ENCODE assay signal across 9 cellular contexts in the genomic region with DNA sequence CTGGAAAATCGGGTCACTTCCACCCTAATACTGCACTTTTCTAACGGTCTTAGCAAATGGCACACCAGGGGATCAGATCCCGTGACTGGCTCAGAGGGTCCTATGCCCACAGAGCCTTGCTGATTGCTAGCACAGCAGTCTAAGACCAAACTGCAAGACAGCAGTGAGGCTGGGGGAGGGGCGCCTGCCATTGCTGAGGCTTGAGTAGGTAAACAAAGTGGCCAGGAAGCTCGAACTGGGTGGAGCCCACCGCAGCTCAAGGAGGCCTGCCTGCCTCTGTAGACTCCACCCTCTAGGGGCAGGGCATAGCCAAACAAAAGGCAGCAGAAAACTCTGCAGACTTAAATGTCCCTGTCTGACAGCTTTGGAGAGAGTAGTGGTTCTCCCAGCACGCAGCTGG. TPM values are rescaled to one million over a fixed set of nuclear protein-coding genes. Genes with fewer than 3 reads are reported as not detected.
"Had no signal": no experiment of that assay in that cellular context is flagged by ENCODE, and none has a peak within 500 bp of the region (broad histone marks: within the 10 kb centered on the region; RNA-seq: fewer than 3 reads in every experiment).

No MANE protein-coding gene starts in this region.

RNA-seq across cellular contexts. Expression of a gene that starts 42.2 kb away (rescaled TPM):
- total RNA-seq: HepG2, HT1080, IMR-90, M059J, PC-9, Right ventricle myocardium inferior, RPMI7951, SJCRH30 had no signal
- polyA plus RNA-seq: IMR-90 had no signal

RNA-seq across cellular contexts. Expression of a gene that starts 54.9 kb away (rescaled TPM):
- total RNA-seq: HepG2, HT1080, IMR-90, M059J, PC-9, Peyer's patch, Right ventricle myocardium inferior, RPMI7951, SJCRH30 had no signal
- polyA plus RNA-seq: HepG2, IMR-90 had no signal
